Comparison of ENCODE assay signal across 8 cellular contexts in the genomic region with DNA sequence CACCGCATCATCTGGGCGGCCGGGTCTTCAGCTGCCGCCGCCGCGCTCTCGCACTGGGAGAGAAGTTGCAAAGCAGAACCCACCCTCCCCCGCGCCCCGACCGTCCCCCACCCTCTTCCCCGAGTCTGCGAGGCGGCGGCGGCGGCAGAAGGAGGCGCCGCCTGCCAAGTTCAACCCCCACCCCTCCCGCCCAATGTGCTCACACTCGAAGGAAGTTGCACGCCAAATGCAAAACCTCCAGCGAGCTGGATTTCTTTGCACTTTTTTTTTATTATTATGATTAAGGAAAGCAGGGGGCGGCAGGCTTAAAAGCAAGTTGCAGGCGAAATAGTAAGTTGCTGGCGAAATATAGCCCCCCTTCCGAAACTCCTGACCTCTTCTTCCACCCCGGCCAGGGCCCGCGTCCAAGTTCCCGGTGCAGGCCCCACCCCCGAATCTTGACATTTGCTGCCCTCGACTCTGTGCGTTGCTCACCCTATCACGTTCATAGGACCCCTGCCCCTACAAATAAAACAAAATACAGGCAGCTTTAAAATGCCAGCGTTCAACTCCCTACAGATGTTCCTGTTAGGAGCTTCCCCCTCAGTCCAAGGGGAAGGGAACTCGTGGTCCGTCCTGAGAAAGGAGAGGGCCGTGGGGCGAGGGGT. TPM values are rescaled to one million over a fixed set of nuclear protein-coding genes. Genes with fewer than 3 reads are reported as not detected.
DNase-seq lines count a peak whose midpoint lies in the region; ATAC-seq and TF ChIP-seq lines count a peak whose summit lies in the region.

No MANE protein-coding gene starts in this region.

- ATAC-seq in GM18511 (IDR thresholded peaks at IDR 0.05; ENCODE audit: unreplicated experiment) (peak; percentile 29), HG03064 (IDR thresholded peaks at IDR 0.05; ENCODE audit: low read depth, unreplicated experiment) (peak; percentile 24), lung (ENCODE audit: insufficient read depth, low FRiP score) (peak; percentile 48)
- ATAC-seq in activated CD8-positive, alpha-beta T cell treated with anti-CD3 and anti-CD28 coated beads for 36 hours: peak; percentile 42

- DNase-seq in A172 (ENCODE audit: low spot score) (peak; percentile 60), NCI-H524 (lab: John Stamatoyannopoulos, UW) (peak; percentile 57 to 77), ecto neural progenitor cell (ENCODE audit: low spot score) (peak; percentile 58), lung (ENCODE audit: low spot score) (peak; percentile 82)
- peak; percentile 83 for DNase-seq in activated CD8-positive, alpha-beta T cell treated with anti-CD3 and anti-CD28 coated beads for 36 hours
- peak in 2 of 3 donors; percentile 48 to 58 for DNase-seq in stimulated activated CD4-positive, alpha-beta T cell treated with anti-CD3 and anti-CD28 coated beads, TNF-alpha, amount 100 ng/mL, for 1 hour (ENCODE audit: low read depth in 3 of 3, low spot score in 1 of 3)

- 0% methylated on average over 34 to 41 of the region's 41 CpGs for WGBS in lung, 2 donors

- peak overlapping the region; percentile 95 for H3K27ac Mint-ChIP-seq in activated CD8-positive, alpha-beta T cell treated with anti-CD3 and anti-CD28 coated beads for 36 hours

- H3K27me3 ChIP-seq in lung (ENCODE audit: control insufficient read depth, insufficient read depth): no peaks in the 10 kb centered on the region

- CTCF ChIA-PET in activated CD8-positive, alpha-beta T cell treated with anti-CD3 and anti-CD28 coated beads for 36 hours (lab: Charles Lee): interaction anchor here (0.6 to 2.8 kb wide), 22 partner anchors 13 to 482 kb away, joined by 3 to 14 read pairs (median 3); no protein-coding TSS in a partner anchor

- peak overlapping the region; percentile 90 for H3K4me3 Mint-ChIP-seq in activated CD8-positive, alpha-beta T cell treated with anti-CD3 and anti-CD28 coated beads for 36 hours

- no peak for TF ChIP-seq CTCF in activated CD8-positive, alpha-beta T cell treated with anti-CD3 and anti-CD28 coated beads for 36 hours (IDR thresholded peaks at IDR 0.05)
- no peak for TF ChIP-seq CTCF in lung (IDR thresholded peaks at IDR 0.05; ENCODE audit: control extremely low read depth, extremely low read depth)

- peak overlapping the region; percentile 98 for H3K4me3 ChIP-seq in lung

- peak overlapping the region; percentile 97 to 99 for H3K27ac ChIP-seq in lung (ENCODE audit: low read depth in 1 of 2, low read length in 1 of 2)

- no peaks in the 10 kb centered on the region for H3K9me3 Mint-ChIP-seq in activated CD8-positive, alpha-beta T cell treated with anti-CD3 and anti-CD28 coated beads for 36 hours

- no peaks in the 10 kb centered on the region for H3K9me3 ChIP-seq in lung (ENCODE audit: control insufficient read depth in 2 of 2, insufficient read depth in 1 of 2, low read length in 1 of 2)

- intact Hi-C loops in activated CD8-positive, alpha-beta T cell treated with anti-CD3 and anti-CD28 coated beads for 36 hours (cut with micrococcal nuclease): loop anchor here (5.0 kb wide), 1 partner anchor 177 kb away; no protein-coding TSS in a partner anchor

- POLR2A ChIA-PET in activated CD8-positive, alpha-beta T cell treated with anti-CD3 and anti-CD28 coated beads for 36 hours (lab: Charles Lee): interaction anchor here (0.6 to 3.0 kb wide), 23 partner anchors 9 to 786 kb away, joined by 3 to 50 read pairs (median 4); no protein-coding TSS in a partner anchor

- H3K36me3 Mint-ChIP-seq in activated CD8-positive, alpha-beta T cell treated with anti-CD3 and anti-CD28 coated beads for 36 hours (ENCODE audit: low read depth): peaks cover 32% of the 10 kb centered on the region

- no peaks in the 10 kb centered on the region for H3K4me1 ChIP-seq in lung (ENCODE audit: control insufficient read depth in 2 of 2, insufficient read depth in 2 of 2, low read length in 2 of 2)

- H3K27me3 Mint-ChIP-seq in activated CD8-positive, alpha-beta T cell treated with anti-CD3 and anti-CD28 coated beads for 36 hours: no peaks in the 10 kb centered on the region

- H3K36me3 ChIP-seq in lung (ENCODE audit: control insufficient read depth in 2 of 2, insufficient read depth in 2 of 2, low read length in 2 of 2): no peaks in the 10 kb centered on the region

- H3K4me1 Mint-ChIP-seq in activated CD8-positive, alpha-beta T cell treated with anti-CD3 and anti-CD28 coated beads for 36 hours (ENCODE audit: low read depth): peaks cover 35% of the 10 kb centered on the region

RNA-seq across cellular contexts. Expression of gene NR3C1, which starts 1.1 kb away (rescaled TPM):
- total RNA-seq in A172 (2014; rRNA removed; shearing (Covaris generic)): 35.3 and 42.1 TPM in 2 replicates
- total RNA-seq in activated CD8-positive, alpha-beta T cell treated with anti-CD3 and anti-CD28 coated beads for 36 hours: 10 to 100 TPM; 52.7 to 55.6 TPM
- total RNA-seq in lung: 100 to 1,000 TPM in 1 of 2 donors, 10 to 100 TPM in 1; 70.0 to 103 TPM
- 10 to 100 TPM; 21.6 to 26.5 TPM for polyA plus RNA-seq in lung

Comparison
In these comparisons a context has a peak if more than half of its experiments do, and no peak if none do; other contexts are left out.
1. Peak in every context shown above with its lines: DNase-seq, ATAC-seq, H3K4me3 ChIP-seq and H3K27ac ChIP-seq.